Comparison of ENCODE assay signal across 22 cellular contexts in genomic region chr7:23925088-23925487, GRCh38.
"Had no signal": no experiment of that assay in that cellular context is flagged by ENCODE, and none has a peak within 500 bp of the region (broad histone marks: within the 10 kb centered on the region; RNA-seq: fewer than 3 reads in every experiment).

No MANE protein-coding gene starts in this region.

- H3K36me3 Mint-ChIP-seq: activated naive CD4-positive, alpha-beta T cell treated with anti-CD3 and anti-CD28 coated beads, Interleukin-2, amount 10 ng/mL, durations not matched to agents 7 days and 5 days; activated naive CD8-positive, alpha-beta T cell treated with anti-CD3 and anti-CD28 coated beads for 36 hours had no signal

- H3K27ac Mint-ChIP-seq: activated CD4-positive, alpha-beta memory T cell treated with anti-CD3 and anti-CD28 coated beads, Interleukin-2, amount 10 ng/mL, durations not matched to agents 7 days and 5 days; activated CD4-positive, alpha-beta T cell treated with anti-CD3 and anti-CD28 coated beads for 36 hours; activated naive CD4-positive, alpha-beta T cell treated with anti-CD3 and anti-CD28 coated beads, Interleukin-2, amount 10 ng/mL, durations not matched to agents 7 days and 5 days; activated naive CD8-positive, alpha-beta T cell treated with anti-CD3 and anti-CD28 coated beads for 36 hours; activated T-helper 17 cell treated with anti-CD3 and anti-CD28 coated beads, Interleukin-2, amount 50 U/mL, for 72 hours had no signal

- H3K4me3 ChIP-seq: cardiac muscle cell had no signal

- ATAC-seq: activated CD4-positive, alpha-beta T cell treated with anti-CD3 and anti-CD28 coated beads for 36 hours; activated T-helper 17 cell treated with anti-CD3 and anti-CD28 coated beads, Interleukin-2, amount 50 U/mL, for 72 hours had no signal

- H3K27me3 Mint-ChIP-seq: activated CD4-positive, alpha-beta memory T cell treated with anti-CD3 and anti-CD28 coated beads, Interleukin-2, amount 10 ng/mL, durations not matched to agents 7 days and 5 days had no signal

- H3K4me3 Mint-ChIP-seq: activated CD4-positive, alpha-beta memory T cell treated with anti-CD3 and anti-CD28 coated beads, Interleukin-2, amount 10 ng/mL, durations not matched to agents 7 days and 5 days; activated CD4-positive, alpha-beta T cell treated with anti-CD3 and anti-CD28 coated beads for 36 hours; activated naive CD4-positive, alpha-beta T cell treated with anti-CD3 and anti-CD28 coated beads, Interleukin-2, amount 10 ng/mL, durations not matched to agents 7 days and 5 days; activated naive CD8-positive, alpha-beta T cell treated with anti-CD3 and anti-CD28 coated beads for 36 hours; activated T-helper 17 cell treated with anti-CD3 and anti-CD28 coated beads, Interleukin-2, amount 50 U/mL, for 72 hours had no signal

- H3K27me3 ChIP-seq: brain microvascular endothelial cell had no signal

- DNase-seq: activated CD4-positive, alpha-beta memory T cell treated with anti-CD3 and anti-CD28 coated beads, Interleukin-2, amount 10 ng/mL, durations not matched to agents 7 days and 5 days; activated CD4-positive, alpha-beta T cell treated with anti-CD3 and anti-CD28 coated beads for 36 hours; activated CD4-positive, alpha-beta T cell treated with anti-CD3 and anti-CD28 coated beads, Interleukin-2, amount 50 U/mL, for 1 hour; activated gamma-delta T cell treated with Interleukin-2 at 50 U/mL for 16 hours; activated naive CD4-positive, alpha-beta T cell treated with anti-CD3 and anti-CD28 coated beads, Interleukin-2, amount 10 ng/mL, durations not matched to agents 7 days and 5 days; activated naive CD8-positive, alpha-beta T cell treated with anti-CD3 and anti-CD28 coated beads for 36 hours; activated T-cell treated with anti-CD3 and anti-CD28 coated beads for 4 hours; activated T-cell treated with anti-CD3 and anti-CD28 coated beads, Interleukin-2, amount 50 U/mL, for 48 hours; brain microvascular endothelial cell; Kasumi-1; KBM-7; NCI-H1092; NCI-H1436; NCI-H187 treated with DMSO at 0.1 percent for 48 hours; NCI-H2081 treated with DMSO at 0.1 percent for 48 hours; NCI-H226; NCI-H526; SIG-M5; T-helper 1 cell had no signal

- H3K4me1 Mint-ChIP-seq: activated CD4-positive, alpha-beta memory T cell treated with anti-CD3 and anti-CD28 coated beads, Interleukin-2, amount 10 ng/mL, durations not matched to agents 7 days and 5 days; activated CD4-positive, alpha-beta T cell treated with anti-CD3 and anti-CD28 coated beads for 36 hours; activated naive CD4-positive, alpha-beta T cell treated with anti-CD3 and anti-CD28 coated beads, Interleukin-2, amount 10 ng/mL, durations not matched to agents 7 days and 5 days; activated naive CD8-positive, alpha-beta T cell treated with anti-CD3 and anti-CD28 coated beads for 36 hours; activated T-helper 17 cell treated with anti-CD3 and anti-CD28 coated beads, Interleukin-2, amount 50 U/mL, for 72 hours had no signal

- H3K27ac ChIP-seq: brain microvascular endothelial cell, cardiac muscle cell, VCaP had no signal

- H3K36me3 ChIP-seq: brain microvascular endothelial cell, cardiac muscle cell had no signal

- H3K9me3 Mint-ChIP-seq: activated CD4-positive, alpha-beta memory T cell treated with anti-CD3 and anti-CD28 coated beads, Interleukin-2, amount 10 ng/mL, durations not matched to agents 7 days and 5 days; activated naive CD4-positive, alpha-beta T cell treated with anti-CD3 and anti-CD28 coated beads, Interleukin-2, amount 10 ng/mL, durations not matched to agents 7 days and 5 days; activated naive CD8-positive, alpha-beta T cell treated with anti-CD3 and anti-CD28 coated beads for 36 hours; activated T-helper 17 cell treated with anti-CD3 and anti-CD28 coated beads, Interleukin-2, amount 50 U/mL, for 72 hours had no signal
